Comparison of ENCODE assay signal across 8 cellular contexts in the genomic region with DNA sequence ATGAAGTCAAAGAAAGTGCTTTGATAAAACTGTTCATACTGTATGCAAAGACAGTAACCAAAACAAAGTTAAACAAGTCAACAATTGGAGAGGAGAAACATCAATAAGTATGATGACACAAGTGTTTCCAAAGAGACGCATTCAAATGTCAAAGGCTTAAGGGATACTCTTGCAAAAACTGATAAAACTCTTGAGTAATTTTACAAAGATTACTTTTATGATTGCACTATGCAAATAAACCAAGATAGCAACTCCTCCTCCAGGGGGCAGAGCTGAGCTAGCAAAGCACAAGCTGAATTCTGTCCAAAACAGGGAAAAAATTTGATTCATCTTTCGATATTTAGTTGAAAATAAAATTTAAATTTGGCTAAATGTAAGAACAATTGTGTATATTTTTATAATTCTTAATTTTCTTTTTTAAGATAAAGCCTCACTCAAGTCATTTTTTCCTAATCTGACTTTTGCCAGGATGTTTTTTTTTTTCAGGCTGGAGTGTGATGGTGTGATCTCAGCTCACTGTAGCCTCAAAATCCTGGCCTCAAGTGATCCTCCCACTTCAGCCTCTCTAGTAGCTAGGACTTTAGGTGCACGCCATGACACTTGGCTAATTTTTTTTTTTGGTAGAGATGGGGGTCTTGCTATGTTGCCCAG.
DNase-seq lines count a peak whose midpoint lies in the region; ATAC-seq and TF ChIP-seq lines count a peak whose summit lies in the region.

No MANE protein-coding gene starts in this region.

- H3K4me1 ChIP-seq in upper lobe of left lung = peaks cover 0 to 5% (median 0%) of the 10 kb centered on the region in 4 donors

- H3K27ac ChIP-seq in upper lobe of left lung = no peak overlapping the region

- 47 to 50% methylated on average over 3 of the region's 3 CpGs for WGBS in upper lobe of left lung, 2 donors

- H3K36me3 ChIP-seq in upper lobe of left lung = no peaks in the 10 kb centered on the region

- no peak overlapping the region for H3K4me3 ChIP-seq in upper lobe of left lung

- no peaks in the 10 kb centered on the region for H3K27me3 ChIP-seq in upper lobe of left lung

- no peak for TF ChIP-seq EP300 in upper lobe of left lung (IDR thresholded peaks at IDR 0.05)

- TF ChIP-seq POLR2A in upper lobe of left lung (IDR thresholded peaks at IDR 0.05) = no peak

- peak in 4 of 6 experiments; percentile 30 to 54 (median 41) for TF ChIP-seq CTCF in upper lobe of left lung (IDR thresholded peaks at IDR 0.05)

- peak; percentile 35 for DNase-seq in AG20443 (ENCODE audit: low spot score)
- peak; percentile 18 for DNase-seq in HuH-7.5 (ENCODE audit: low spot score)
- DNase-seq in UCSD-AML1 (lab: John Stamatoyannopoulos, UW; ENCODE audit: unreplicated experiment) = peak; percentile 32
- peak; percentile 75 for DNase-seq in dermis blood vessel endothelial cell
- DNase-seq in mucosa of gallbladder (ENCODE audit: low spot score) = peak; percentile 42
- peak in 1 of 2 donors; percentile 28 for DNase-seq in upper lobe of left lung

- H3K9me3 ChIP-seq in upper lobe of left lung = no peaks in the 10 kb centered on the region

- ATAC-seq in GM18498 (IDR thresholded peaks at IDR 0.05; ENCODE audit: unreplicated experiment) (peak; percentile 78), upper lobe of left lung (ENCODE audit: low FRiP score in 2 of 2) (no peak), HG03108 (IDR thresholded peaks at IDR 0.05; ENCODE audit: unreplicated experiment) (no peak)
